In genomic region chr6:155388546-155388945, GRCh38 we compare ENCODE assay signal across 17 cellular contexts.
A peak's percentile ranks its signal among the peaks of the same experiment; 100 is the strongest.
DNase-seq lines count a peak whose midpoint lies in the region; ATAC-seq, FAIRE-seq and TF ChIP-seq lines count a peak whose summit lies in the region.
"Had no signal": no experiment of that assay in that cellular context is flagged by ENCODE, and none has a peak within 500 bp of the region (broad histone marks: within the 10 kb centered on the region; RNA-seq: fewer than 3 reads in every experiment).

No MANE protein-coding gene starts in this region.

- RAD21 ChIA-PET in GM12878 (lab: Charles Lee; ENCODE audit: unreplicated experiment) = no interaction called here

- TF ChIP-seq POLR2A in GM12878 (IDR thresholded peaks at IDR 0.05; ENCODE audit: low read depth, low read length) (no peak), esophagus muscularis mucosa (IDR thresholded peaks at IDR 0.05; ENCODE audit: low read depth) (no peak)

- intact Hi-C loops in GM12878 (cut with micrococcal nuclease; ENCODE audit: unreplicated experiment) (no loop called here), esophagus muscularis mucosa (cut with DNase I) (no loop called here)

- TF ChIP-seq CTCF in GM12878 (IDR thresholded peaks at IDR 0.05 in 2 of 3, conservative IDR thresholded peaks at IDR 0.05 in 1 of 3; ENCODE audit: control insufficient read depth in 2 of 3, extremely low read depth in 1 of 3, insufficient read depth in 1 of 3, low read depth in 3 of 3, low read length in 3 of 3) (no peak), kidney epithelial cell (IDR thresholded peaks at IDR 0.05; ENCODE audit: insufficient read depth, low read length, poor library complexity, severe bottlenecking) (no peak), esophagus muscularis mucosa (IDR thresholded peaks at IDR 0.05) (no peak)

- H3K9ac ChIP-seq in BLaER1 treated with 17β-estradiol and CSF1 and Interleukin-3, amounts not matched to agents 10 nM and 100 nM = peak overlapping the region in 9 of 11 experiments; percentile 48 to 75 (median 70); a peak in 15 of 22 replicates
- H3K9ac ChIP-seq in GM12878 (ENCODE audit: control insufficient read depth, insufficient read depth, low read length) = no peak overlapping the region

- DNase-seq in M059J (ENCODE audit: low read depth) (peak; percentile 12), GM12878 (ENCODE audit: low read depth, low spot score) (no peak), kidney epithelial cell (ENCODE audit: low read depth) (peak; percentile 42), HTR-8/SVneo (ENCODE audit: insufficient read length, low spot score) (no peak), esophagus muscularis mucosa (ENCODE audit: extremely low spot score) (no peak), hepatic stellate cell (ENCODE audit: low spot score) (no peak)
- DNase-seq: DMS153, MM.1S, NCI-H1105 treated with DMSO at 0.1 percent for 48 hours, NCI-H187 treated with DMSO at 0.1 percent for 48 hours, NCI-H345, NCI-H69, PC-3 had no signal

- H2AFZ ChIP-seq in GM12878 (ENCODE audit: control insufficient read depth, low read depth, low read length) = no peak overlapping the region

- peak overlapping the region in 10 of 11 experiments; percentile 12 to 52 (median 43); a peak in 19 of 22 replicates for H3K4me2 ChIP-seq in BLaER1 treated with 17β-estradiol and CSF1 and Interleukin-3, amounts not matched to agents 10 nM and 100 nM
- H3K4me2 ChIP-seq in GM12878 (ENCODE audit: control insufficient read depth, insufficient read depth) = no peak overlapping the region

- H3K4me1 ChIP-seq in BLaER1 treated with 17β-estradiol and CSF1 and Interleukin-3, amounts not matched to agents 10 nM and 100 nM = peaks cover 25 to 42% (median 34%) of the 10 kb centered on the region in 10 experiments; a peak in 18 of 20 replicates
- H3K4me1 ChIP-seq in GM12878 (ENCODE audit: control insufficient read depth, insufficient read depth, low read length) (no peaks in the 10 kb centered on the region; the same call in 1 of the 2 replicates), esophagus muscularis mucosa (no peaks in the 10 kb centered on the region)
- H3K4me1 ChIP-seq: SJSA1 had no signal

- FAIRE-seq in GM12878 (lab: Jason Lieb, UNC) (peak; percentile 62), HTR-8/SVneo (lab: Jason Lieb, UNC) (no peak)

- SMC1A ChIA-PET in GM12878 (lab: Charles Lee; ENCODE audit: uncharacterized antibody, unreplicated experiment) = no interaction called here

- H3K79me2 ChIP-seq in GM12878 (ENCODE audit: control insufficient read depth, insufficient read depth, low read length) = no peaks in the 10 kb centered on the region

- no peaks in the 10 kb centered on the region for H4K20me1 ChIP-seq in BLaER1 treated with 17β-estradiol and CSF1 and Interleukin-3, amounts not matched to agents 10 nM and 100 nM
- no peaks in the 10 kb centered on the region for H4K20me1 ChIP-seq in GM12878 (ENCODE audit: control insufficient read depth, insufficient read depth)

- in situ Hi-C loops in GM12878 (cut with MboI) = no loop called here

- POLR2A ChIA-PET in GM12878 (lab: Charles Lee) = no interaction called here

- ATAC-seq in GM12878 = no peak
- no peak for ATAC-seq in HG03039 (IDR thresholded peaks at IDR 0.05; ENCODE audit: unreplicated experiment)
- ATAC-seq: HCT116, PC-3 had no signal

- TF ChIP-seq EP300 in GM12878 (IDR thresholded peaks at IDR 0.05; ENCODE audit: borderline replicate concordance in 1 of 2, control insufficient read depth in 1 of 2, low read depth in 2 of 2, low read length in 2 of 2) = no peak
- TF ChIP-seq EP300 in esophagus muscularis mucosa (IDR thresholded peaks at IDR 0.05) = no peak

- H3K36me3 ChIP-seq in BLaER1 treated with 17β-estradiol and CSF1 and Interleukin-3, amounts not matched to agents 10 nM and 100 nM = peaks cover 0 to 5% (median 0%) of the 10 kb centered on the region in 11 experiments; a peak in 3 of 22 replicates
- H3K36me3 ChIP-seq in GM12878 (ENCODE audit: control insufficient read depth in 2 of 2, insufficient read depth in 2 of 2, low read length in 1 of 2) = no peaks in the 10 kb centered on the region
- H3K36me3 ChIP-seq in kidney epithelial cell (ENCODE audit: control insufficient read depth, insufficient read depth, low read length) = no peaks in the 10 kb centered on the region
- H3K36me3 ChIP-seq in esophagus muscularis mucosa = no peaks in the 10 kb centered on the region
- H3K36me3 ChIP-seq: SJSA1 had no signal

- no peak overlapping the region for H3K4me3 ChIP-seq in BLaER1 treated with 17β-estradiol and CSF1 and Interleukin-3, amounts not matched to agents 10 nM and 100 nM
- H3K4me3 ChIP-seq in GM12878 (no peak overlapping the region), kidney epithelial cell (ENCODE audit: low read depth, low read length) (no peak overlapping the region), esophagus muscularis mucosa (no peak overlapping the region)
- H3K4me3 ChIP-seq: SJSA1 had no signal

- no TSS peak for BruUV-seq in GM12878 (replicated peaks; lab: Mats Ljungman, UMichigan)

- CTCF ChIA-PET in GM12878 (lab: Yijun Ruan, JAX) = interaction anchor here (0.8 kb wide), 1 partner anchor 35 kb away, joined by 3 read pairs; no protein-coding TSS in a partner anchor

- peaks cover 39 to 73% (median 56%) of the 10 kb centered on the region in 11 experiments for H3K9me3 ChIP-seq in BLaER1 treated with 17β-estradiol and CSF1 and Interleukin-3, amounts not matched to agents 10 nM and 100 nM (replicated peaks in 1 of 11)
- H3K9me3 ChIP-seq in GM12878 (replicated peaks; ENCODE audit: control insufficient read depth, insufficient read depth, low read length) (peaks cover 9% of the 10 kb centered on the region; the same call in 2 of the 3 replicates), esophagus muscularis mucosa (no peaks in the 10 kb centered on the region)
- H3K9me3 ChIP-seq: SJSA1 had no signal

- no peaks in the 10 kb centered on the region for H3K27me3 ChIP-seq in BLaER1 treated with 17β-estradiol and CSF1 and Interleukin-3, amounts not matched to agents 10 nM and 100 nM
- H3K27me3 ChIP-seq in GM12878 (replicated peaks in 1 of 2; ENCODE audit: control insufficient read depth in 2 of 2, insufficient read depth in 2 of 2, low read length in 1 of 2) (no peaks in the 10 kb centered on the region), kidney epithelial cell (ENCODE audit: control insufficient read depth, insufficient read depth, low read length) (no peaks in the 10 kb centered on the region), esophagus muscularis mucosa (no peaks in the 10 kb centered on the region)
- H3K27me3 ChIP-seq: SJSA1 had no signal

- H3K27ac ChIP-seq in BLaER1 treated with 17β-estradiol and CSF1 and Interleukin-3, amounts not matched to agents 10 nM and 100 nM = peak overlapping the region; percentile 72 to 93 (median 88)
- H3K27ac ChIP-seq in GM12878 (ENCODE audit: control insufficient read depth, insufficient read depth) = no peak overlapping the region
- H3K27ac ChIP-seq in esophagus muscularis mucosa (replicated peaks in 1 of 4) = no peak overlapping the region
- H3K27ac ChIP-seq: SJSA1 had no signal

- TF ChIP-seq RAD21 in GM12878 (IDR thresholded peaks at IDR 0.05; ENCODE audit: insufficient read depth, low read depth, low read length) = no peak

TF ChIP-seq in GM12878, 131 proteins besides CTCF, POLR2A, EP300 and RAD21:
- TF ChIP-seq YBX1 (IDR thresholded peaks at IDR 0.05) (no peak), ZSCAN29 (IDR thresholded peaks at IDR 0.05) (no peak), BMI1 (IDR thresholded peaks at IDR 0.05; ENCODE audit: borderline replicate concordance) (no peak), HCFC1 (IDR thresholded peaks at IDR 0.05; ENCODE audit: low read length) (no peak), TCF7 (IDR thresholded peaks at IDR 0.05; ENCODE audit: borderline replicate concordance) (no peak), FOS (IDR thresholded peaks at IDR 0.05; ENCODE audit: borderline replicate concordance, extremely low read depth, insufficient read length) (no peak), CREM (IDR thresholded peaks at IDR 0.05; ENCODE audit: low read depth) (no peak), TARDBP (IDR thresholded peaks at IDR 0.05; ENCODE audit: borderline replicate concordance) (no peak), NFXL1 (IDR thresholded peaks at IDR 0.05; ENCODE audit: borderline replicate concordance) (no peak), RCOR1 (conservative IDR thresholded peaks at IDR 0.05; ENCODE audit: low read depth, low read length) (no peak), NR2C1 (IDR thresholded peaks at IDR 0.05) (no peak), SMAD1 (IDR thresholded peaks at IDR 0.05; ENCODE audit: low read depth, partially characterized antibody) (no peak), MXI1 (IDR thresholded peaks at IDR 0.05; ENCODE audit: low read depth, low read length) (no peak), BRCA1 (IDR thresholded peaks at IDR 0.05; ENCODE audit: low read depth, low read length) (no peak)
TF ChIP-seq in GM12878: peak in this region for 0.

Comparison
In these comparisons a context has a peak if more than half of its experiments do, and no peak if none do; other contexts are left out.
1. H3K27ac ChIP-seq: peak in BLaER1 treated with 17β-estradiol and CSF1 and Interleukin-3, amounts not matched to agents 10 nM and 100 nM (11 of 11); none in GM12878 (single experiment) and esophagus muscularis mucosa (0 of 4).
2. DNase-seq: peak in M059J (single experiment) and kidney epithelial cell (single experiment); none in GM12878 (single experiment), HTR-8/SVneo (single experiment), esophagus muscularis mucosa (single experiment) and hepatic stellate cell (single experiment).